1 cellular context compared by ENCODE assay signal in the genomic region with DNA sequence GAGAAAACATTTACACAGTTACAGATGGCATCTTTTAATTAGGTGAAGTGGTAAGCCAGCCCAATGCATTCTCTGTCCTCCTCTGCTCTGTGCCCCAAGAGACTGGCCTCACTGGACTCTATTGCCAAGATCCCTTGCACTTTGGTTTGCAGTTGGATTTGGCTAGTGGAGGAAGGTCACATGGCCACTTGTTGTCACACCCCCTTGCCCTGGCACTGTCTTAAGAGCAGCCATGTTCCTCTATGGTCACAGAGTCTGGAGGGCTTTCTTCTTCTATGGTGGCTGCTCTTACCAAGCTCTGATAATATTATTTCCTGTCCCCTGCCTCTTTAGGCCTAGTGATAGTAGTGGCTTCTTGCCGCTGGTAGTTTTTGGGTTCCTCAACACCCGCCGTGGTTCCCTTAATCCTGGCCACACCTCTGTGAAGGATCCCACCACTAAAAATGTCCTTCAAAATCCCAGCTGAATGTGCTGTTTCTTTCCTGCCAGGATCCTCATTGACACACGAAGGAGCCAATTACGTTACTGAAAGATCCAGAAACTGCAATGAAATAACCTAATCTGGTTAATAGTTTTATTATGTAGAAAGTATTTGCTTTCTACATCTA.
TF ChIP-seq lines count a peak whose summit lies in the region.

No MANE protein-coding gene starts in this region.

TF ChIP-seq in GM23338, 12 proteins besides CTCF, POLR2A, EP300 and RAD21 (continued from another document):
- TF ChIP-seq, protein P1, sequence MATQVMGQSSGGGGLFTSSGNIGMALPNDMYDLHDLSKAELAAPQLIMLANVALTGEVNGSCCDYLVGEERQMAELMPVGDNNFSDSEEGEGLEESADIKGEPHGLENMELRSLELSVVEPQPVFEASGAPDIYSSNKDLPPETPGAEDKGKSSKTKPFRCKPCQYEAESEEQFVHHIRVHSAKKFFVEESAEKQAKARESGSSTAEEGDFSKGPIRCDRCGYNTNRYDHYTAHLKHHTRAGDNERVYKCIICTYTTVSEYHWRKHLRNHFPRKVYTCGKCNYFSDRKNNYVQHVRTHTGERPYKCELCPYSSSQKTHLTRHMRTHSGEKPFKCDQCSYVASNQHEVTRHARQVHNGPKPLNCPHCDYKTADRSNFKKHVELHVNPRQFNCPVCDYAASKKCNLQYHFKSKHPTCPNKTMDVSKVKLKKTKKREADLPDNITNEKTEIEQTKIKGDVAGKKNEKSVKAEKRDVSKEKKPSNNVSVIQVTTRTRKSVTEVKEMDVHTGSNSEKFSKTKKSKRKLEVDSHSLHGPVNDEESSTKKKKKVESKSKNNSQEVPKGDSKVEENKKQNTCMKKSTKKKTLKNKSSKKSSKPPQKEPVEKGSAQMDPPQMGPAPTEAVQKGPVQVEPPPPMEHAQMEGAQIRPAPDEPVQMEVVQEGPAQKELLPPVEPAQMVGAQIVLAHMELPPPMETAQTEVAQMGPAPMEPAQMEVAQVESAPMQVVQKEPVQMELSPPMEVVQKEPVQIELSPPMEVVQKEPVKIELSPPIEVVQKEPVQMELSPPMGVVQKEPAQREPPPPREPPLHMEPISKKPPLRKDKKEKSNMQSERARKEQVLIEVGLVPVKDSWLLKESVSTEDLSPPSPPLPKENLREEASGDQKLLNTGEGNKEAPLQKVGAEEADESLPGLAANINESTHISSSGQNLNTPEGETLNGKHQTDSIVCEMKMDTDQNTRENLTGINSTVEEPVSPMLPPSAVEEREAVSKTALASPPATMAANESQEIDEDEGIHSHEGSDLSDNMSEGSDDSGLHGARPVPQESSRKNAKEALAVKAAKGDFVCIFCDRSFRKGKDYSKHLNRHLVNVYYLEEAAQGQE (IDR thresholded peaks at IDR 0.05; ENCODE audit: unreplicated experiment): no peak
- TF ChIP-seq CREB1 (CRISPR knock-in tag; IDR thresholded peaks at IDR 0.05; ENCODE audit: low read depth) (no peak), POLR2AphosphoS5 (IDR thresholded peaks at IDR 0.05; ENCODE audit: low read depth) (no peak), ZNF114 (CRISPR knock-in tag; IDR thresholded peaks at IDR 0.05) (no peak), JUNB (IDR thresholded peaks at IDR 0.05; ENCODE audit: unreplicated experiment) (no peak), EZH2 (IDR thresholded peaks at IDR 0.05; ENCODE audit: low read depth, unreplicated experiment) (no peak), STAT1 (IDR thresholded peaks at IDR 0.05; ENCODE audit: unreplicated experiment) (no peak), EZH2phosphoT487 (IDR thresholded peaks at IDR 0.05; ENCODE audit: unreplicated experiment) (no peak), NANOG (IDR thresholded peaks at IDR 0.05; ENCODE audit: borderline replicate concordance) (no peak)
- TF ChIP-seq, protein P2, sequence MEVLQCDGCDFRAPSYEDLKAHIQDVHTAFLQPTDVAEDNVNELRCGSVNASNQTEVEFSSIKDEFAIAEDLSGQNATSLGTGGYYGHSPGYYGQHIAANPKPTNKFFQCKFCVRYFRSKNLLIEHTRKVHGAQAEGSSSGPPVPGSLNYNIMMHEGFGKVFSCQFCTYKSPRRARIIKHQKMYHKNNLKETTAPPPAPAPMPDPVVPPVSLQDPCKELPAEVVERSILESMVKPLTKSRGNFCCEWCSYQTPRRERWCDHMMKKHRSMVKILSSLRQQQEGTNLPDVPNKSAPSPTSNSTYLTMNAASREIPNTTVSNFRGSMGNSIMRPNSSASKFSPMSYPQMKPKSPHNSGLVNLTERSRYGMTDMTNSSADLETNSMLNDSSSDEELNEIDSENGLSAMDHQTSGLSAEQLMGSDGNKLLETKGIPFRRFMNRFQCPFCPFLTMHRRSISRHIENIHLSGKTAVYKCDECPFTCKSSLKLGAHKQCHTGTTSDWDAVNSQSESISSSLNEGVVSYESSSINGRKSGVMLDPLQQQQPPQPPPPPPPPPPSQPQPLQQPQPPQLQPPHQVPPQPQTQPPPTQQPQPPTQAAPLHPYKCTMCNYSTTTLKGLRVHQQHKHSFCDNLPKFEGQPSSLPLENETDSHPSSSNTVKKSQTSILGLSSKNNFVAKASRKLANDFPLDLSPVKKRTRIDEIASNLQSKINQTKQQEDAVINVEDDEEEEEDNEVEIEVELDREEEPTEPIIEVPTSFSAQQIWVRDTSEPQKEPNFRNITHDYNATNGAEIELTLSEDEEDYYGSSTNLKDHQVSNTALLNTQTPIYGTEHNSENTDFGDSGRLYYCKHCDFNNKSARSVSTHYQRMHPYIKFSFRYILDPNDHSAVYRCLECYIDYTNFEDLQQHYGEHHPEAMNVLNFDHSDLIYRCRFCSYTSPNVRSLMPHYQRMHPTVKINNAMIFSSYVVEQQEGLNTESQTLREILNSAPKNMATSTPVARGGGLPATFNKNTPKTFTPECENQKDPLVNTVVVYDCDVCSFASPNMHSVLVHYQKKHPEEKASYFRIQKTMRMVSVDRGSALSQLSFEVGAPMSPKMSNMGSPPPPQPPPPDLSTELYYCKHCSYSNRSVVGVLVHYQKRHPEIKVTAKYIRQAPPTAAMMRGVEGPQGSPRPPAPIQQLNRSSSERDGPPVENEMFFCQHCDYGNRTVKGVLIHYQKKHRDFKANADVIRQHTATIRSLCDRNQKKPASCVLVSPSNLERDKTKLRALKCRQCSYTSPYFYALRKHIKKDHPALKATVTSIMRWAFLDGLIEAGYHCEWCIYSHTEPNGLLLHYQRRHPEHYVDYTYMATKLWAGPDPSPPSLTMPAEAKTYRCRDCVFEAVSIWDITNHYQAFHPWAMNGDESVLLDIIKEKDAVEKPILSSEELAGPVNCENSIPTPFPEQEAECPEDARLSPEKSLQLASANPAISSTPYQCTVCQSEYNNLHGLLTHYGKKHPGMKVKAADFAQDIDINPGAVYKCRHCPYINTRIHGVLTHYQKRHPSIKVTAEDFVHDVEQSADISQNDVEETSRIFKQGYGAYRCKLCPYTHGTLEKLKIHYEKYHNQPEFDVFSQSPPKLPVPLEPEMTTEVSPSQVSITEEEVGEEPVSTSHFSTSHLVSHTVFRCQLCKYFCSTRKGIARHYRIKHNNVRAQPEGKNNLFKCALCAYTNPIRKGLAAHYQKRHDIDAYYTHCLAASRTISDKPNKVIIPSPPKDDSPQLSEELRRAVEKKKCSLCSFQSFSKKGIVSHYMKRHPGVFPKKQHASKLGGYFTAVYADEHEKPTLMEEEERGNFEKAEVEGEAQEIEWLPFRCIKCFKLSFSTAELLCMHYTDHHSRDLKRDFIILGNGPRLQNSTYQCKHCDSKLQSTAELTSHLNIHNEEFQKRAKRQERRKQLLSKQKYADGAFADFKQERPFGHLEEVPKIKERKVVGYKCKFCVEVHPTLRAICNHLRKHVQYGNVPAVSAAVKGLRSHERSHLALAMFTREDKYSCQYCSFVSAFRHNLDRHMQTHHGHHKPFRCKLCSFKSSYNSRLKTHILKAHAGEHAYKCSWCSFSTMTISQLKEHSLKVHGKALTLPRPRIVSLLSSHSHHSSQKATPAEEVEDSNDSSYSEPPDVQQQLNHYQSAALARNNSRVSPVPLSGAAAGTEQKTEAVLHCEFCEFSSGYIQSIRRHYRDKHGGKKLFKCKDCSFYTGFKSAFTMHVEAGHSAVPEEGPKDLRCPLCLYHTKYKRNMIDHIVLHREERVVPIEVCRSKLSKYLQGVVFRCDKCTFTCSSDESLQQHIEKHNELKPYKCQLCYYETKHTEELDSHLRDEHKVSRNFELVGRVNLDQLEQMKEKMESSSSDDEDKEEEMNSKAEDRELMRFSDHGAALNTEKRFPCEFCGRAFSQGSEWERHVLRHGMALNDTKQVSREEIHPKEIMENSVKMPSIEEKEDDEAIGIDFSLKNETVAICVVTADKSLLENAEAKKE (CRISPR knock-in tag; IDR thresholded peaks at IDR 0.05): no peak
